ENCODE assay signal across 9 cellular contexts in the genomic region with DNA sequence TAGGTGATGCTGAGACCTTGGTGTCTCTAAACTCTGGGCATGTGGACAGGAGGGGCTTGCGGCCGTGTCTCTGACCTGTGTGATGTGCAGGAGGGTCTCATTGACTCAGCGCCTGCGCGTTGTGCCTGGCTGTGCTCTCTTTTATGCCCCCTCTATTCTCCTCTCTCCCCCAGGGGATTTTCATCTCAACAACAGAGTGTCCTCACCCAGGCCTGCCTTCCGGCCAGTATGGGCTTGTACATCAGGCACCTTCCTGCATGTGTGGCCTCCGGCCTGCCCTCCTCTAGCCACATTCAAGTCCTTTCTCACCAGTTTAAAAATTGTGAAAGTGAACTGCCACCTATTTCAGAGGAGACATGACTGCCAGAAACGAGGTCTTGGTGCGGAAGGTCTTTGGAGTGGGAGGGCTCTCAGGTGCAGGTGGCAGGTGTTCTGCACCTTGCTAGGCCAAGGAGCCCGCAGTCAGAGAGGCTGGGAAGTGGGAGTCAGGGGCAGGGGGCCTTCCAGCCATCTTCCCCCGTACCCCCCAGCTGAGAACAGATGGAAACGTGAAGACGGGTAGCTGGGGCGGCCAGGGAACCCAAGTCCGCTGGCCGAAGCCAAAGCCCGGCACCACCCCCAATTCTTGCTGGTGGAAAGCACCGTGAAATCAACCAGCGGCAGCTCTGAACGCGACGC. TPM values are rescaled to one million over a fixed set of nuclear protein-coding genes. Genes with fewer than 3 reads are reported as not detected.
DNase-seq lines count a peak whose midpoint lies in the region; ATAC-seq and TF ChIP-seq lines count a peak whose summit lies in the region.
"Had no signal": no experiment of that assay in that cellular context is flagged by ENCODE, and none has a peak within 500 bp of the region (broad histone marks: within the 10 kb centered on the region; RNA-seq: fewer than 3 reads in every experiment).

No MANE protein-coding gene starts in this region.

- peaks cover 17% of the 10 kb centered on the region for H3K4me1 Mint-ChIP-seq in chondrocyte (ENCODE audit: low read depth)
- H3K4me1 Mint-ChIP-seq in nephron progenitor cell: peaks cover 18% of the 10 kb centered on the region

- H3K9ac ChIP-seq in KMS-11: peak overlapping the region; percentile 14; the same call in 1 of the 2 replicates

- H2AFZ ChIP-seq in KMS-11 (ENCODE audit: low read depth): peak overlapping the region; percentile 93

- peaks cover 26% of the 10 kb centered on the region for H3K36me3 ChIP-seq in BE2C
- H3K36me3 ChIP-seq in KMS-11 (ENCODE audit: insufficient read depth): peaks cover 4% of the 10 kb centered on the region; the same call in 1 of the 2 replicates

- H3K27me3 Mint-ChIP-seq in chondrocyte (ENCODE audit: low read depth) (no peaks in the 10 kb centered on the region), nephron progenitor cell (ENCODE audit: low read depth, poor library complexity) (no peaks in the 10 kb centered on the region)

- H3K4me1 ChIP-seq in BE2C (no peaks in the 10 kb centered on the region), KMS-11 (ENCODE audit: low read depth, poor library complexity, severe bottlenecking) (peaks cover 14% of the 10 kb centered on the region)

- no peak overlapping the region for H3K27ac ChIP-seq in KMS-11

- no peak for ATAC-seq in GM21447 (IDR thresholded peaks at IDR 0.05; ENCODE audit: unreplicated experiment)

- peaks cover 25% of the 10 kb centered on the region for H3K36me3 Mint-ChIP-seq in chondrocyte (ENCODE audit: low read depth)
- peaks cover 54% of the 10 kb centered on the region for H3K36me3 Mint-ChIP-seq in nephron progenitor cell (ENCODE audit: low read depth)

- peak overlapping the region; percentile 52 for H3K4me3 Mint-ChIP-seq in chondrocyte (ENCODE audit: unreplicated experiment)
- H3K4me3 Mint-ChIP-seq in nephron progenitor cell: peak overlapping the region; percentile 78

- H4K20me1 ChIP-seq in KMS-11 (ENCODE audit: insufficient read depth): no peaks in the 10 kb centered on the region

- no peak overlapping the region for H3K27ac Mint-ChIP-seq in chondrocyte (ENCODE audit: unreplicated experiment)
- H3K27ac Mint-ChIP-seq in nephron progenitor cell: peak overlapping the region; percentile 68

- H3K9me3 Mint-ChIP-seq in chondrocyte (ENCODE audit: low read depth): no peaks in the 10 kb centered on the region
- H3K9me3 Mint-ChIP-seq in nephron progenitor cell: no peaks in the 10 kb centered on the region

- no peaks in the 10 kb centered on the region for H3K9me3 ChIP-seq in BE2C

- TF ChIP-seq CTCF in BE2C (IDR thresholded peaks at IDR 0.05; ENCODE audit: low read depth, low read length) (no peak), KMS-11 (conservative IDR thresholded peaks at IDR 0.05; ENCODE audit: low read depth, low read length) (0 out of 2 replicates have a peak, but pooled peaks have one; percentile 13), chondrocyte (IDR thresholded peaks at IDR 0.05) (no peak), nephron progenitor cell (IDR thresholded peaks at IDR 0.05) (no peak)

- H3K4me2 ChIP-seq in KMS-11: peak overlapping the region; percentile 53

- H3K27me3 ChIP-seq in BE2C (no peaks in the 10 kb centered on the region), KMS-11 (ENCODE audit: insufficient read depth, low read depth) (no peaks in the 10 kb centered on the region)

- peaks cover 16% of the 10 kb centered on the region for H3K79me2 ChIP-seq in KMS-11 (ENCODE audit: insufficient read depth, low read depth)

- H3K4me3 ChIP-seq in BE2C (ENCODE audit: low read depth, low read length) (peak overlapping the region; percentile 38), KMS-11 (IDR thresholded peaks at IDR 0.05; ENCODE audit: insufficient read depth, low read depth, low read length) (no peak overlapping the region)

- DNase-seq in BE2C: no peak
- no peak for DNase-seq in chondrocyte (ENCODE audit: low spot score)
- no peak for DNase-seq in nephron progenitor cell
- no peak for DNase-seq in central memory CD4-positive, alpha-beta T cell
- DNase-seq in cerebellar nuclear complex (lab: John Stamatoyannopoulos, UW): no peak
- no peak for DNase-seq in stimulated activated CD4-positive, alpha-beta T cell treated with anti-CD3 and anti-CD28 coated beads, Interleukin-12 subunit alpha, Interleukin-12 subunit beta, amount 100 ng/mL, for 4 hours

RNA-seq across cellular contexts. Expression of gene INTS15, which starts 0.5 kb away (rescaled TPM):
- polyA plus RNA-seq in BE2C (2012; ENCODE audit: insufficient read depth, insufficient read length, low read depth): 158 TPM
- total RNA-seq in chondrocyte: 30.0 to 32.5 TPM (median 31.3 TPM) in 3 replicates

RNA-seq across cellular contexts. Expression of gene ZDHHC4, which starts 12.0 kb away (rescaled TPM):
- 102 TPM for polyA plus RNA-seq in BE2C (2012; ENCODE audit: insufficient read depth, insufficient read length, low read depth)
- total RNA-seq in chondrocyte: 44.0 to 60.5 TPM (median 50.6 TPM) in 3 replicates

RNA-seq across cellular contexts. Expression of gene ZNF853, which starts 26.1 kb away (rescaled TPM):
- 3.6 TPM for polyA plus RNA-seq in BE2C (2012; ENCODE audit: insufficient read depth, insufficient read length, low read depth)
- 13.4 to 16.2 TPM (median 15.1 TPM) in 3 replicates for total RNA-seq in chondrocyte

RNA-seq across cellular contexts. Expression of gene GRID2IP, which starts 38.0 kb away (rescaled TPM):
- polyA plus RNA-seq in BE2C (2012; ENCODE audit: insufficient read depth, insufficient read length, low read depth): not detected
- 0.15 to 0.20 TPM in 2 of 3 replicates, not detected in the other for total RNA-seq in chondrocyte
- total RNA-seq: LHCN-M2 had no signal

RNA-seq across cellular contexts. Expression of gene ZNF316, which starts 47.8 kb away (rescaled TPM):
- polyA plus RNA-seq in BE2C (2012; ENCODE audit: insufficient read depth, insufficient read length, low read depth): 58.5 TPM
- total RNA-seq in chondrocyte: 26.0 to 32.5 TPM (median 28.9 TPM) in 3 replicates
